In genomic region chr1:111851552-111851951, GRCh38 we compare ENCODE assay signal across 27 cellular contexts.
DNase-seq lines count a peak whose midpoint lies in the region; ATAC-seq, FAIRE-seq and TF ChIP-seq lines count a peak whose summit lies in the region.
"Had no signal": no experiment of that assay in that cellular context is flagged by ENCODE, and none has a peak within 500 bp of the region (broad histone marks: within the 10 kb centered on the region; RNA-seq: fewer than 3 reads in every experiment).

No MANE protein-coding gene starts in this region.

- H3K9ac ChIP-seq in neural progenitor cell, result no peak overlapping the region

- H3K27me3 ChIP-seq in bronchial epithelial cell (ENCODE audit: control insufficient read depth, insufficient read depth, low read length), result peaks cover 5% of the 10 kb centered on the region
- H3K27me3 ChIP-seq in neural progenitor cell, result no peaks in the 10 kb centered on the region
- H3K27me3 ChIP-seq in hepatocyte, result peaks cover 3% of the 10 kb centered on the region
- H3K27me3 ChIP-seq: adrenal gland, breast epithelium had no signal

- 44% methylated on average over 6 of the region's 6 CpGs for WGBS in hepatocyte (ENCODE audit: low lambda C conversion rate, missing lambda C conversion rate)

- H3K4me2 ChIP-seq in neural progenitor cell (no peak overlapping the region), hepatocyte (no peak overlapping the region)

- no peaks in the 10 kb centered on the region for H3K79me2 ChIP-seq in neural progenitor cell (ENCODE audit: low read depth)
- no peaks in the 10 kb centered on the region for H3K79me2 ChIP-seq in hepatocyte

- H3K36me3 ChIP-seq in bronchial epithelial cell (ENCODE audit: control insufficient read depth, insufficient read depth, low read length) (no peaks in the 10 kb centered on the region), neural progenitor cell (no peaks in the 10 kb centered on the region), hepatocyte (replicated peaks; ENCODE audit: insufficient read depth, low read depth) (no peaks in the 10 kb centered on the region)
- H3K36me3 ChIP-seq: adrenal gland, breast epithelium had no signal

- TF ChIP-seq CTCF in bronchial epithelial cell (IDR thresholded peaks at IDR 0.05; ENCODE audit: insufficient read depth, low read length, severe bottlenecking) (no peak), neural progenitor cell (IDR thresholded peaks at IDR 0.05) (no peak), hepatocyte (IDR thresholded peaks at IDR 0.05; ENCODE audit: poor library complexity) (no peak)

- no peak overlapping the region for H3K4me3 ChIP-seq in bronchial epithelial cell (ENCODE audit: low read depth, low read length)
- H3K4me3 ChIP-seq in neural progenitor cell, result no peak overlapping the region
- H3K4me3 ChIP-seq in hepatocyte, result no peak overlapping the region
- H3K4me3 ChIP-seq: adrenal gland, breast epithelium, K562, SK-N-MC had no signal

- H3K4me1 Mint-ChIP-seq in neural progenitor cell, result peaks cover 8% of the 10 kb centered on the region
- H3K4me1 Mint-ChIP-seq: activated CD4-positive, alpha-beta T cell treated with anti-CD3 and anti-CD28 coated beads, Interleukin-2, amount 10 ng/mL, durations not matched to agents 24 days and 14 days; stimulated activated naive B cell treated with anti-CD40 and anti-IgM and Interleukin-4, amounts not matched to agents 10 μg/mL and 1 μg/mL and 100 μg/mL, for 72 hours had no signal

- H3K4me3 Mint-ChIP-seq in neural progenitor cell, result no peak overlapping the region
- H3K4me3 Mint-ChIP-seq: activated CD4-positive, alpha-beta T cell treated with anti-CD3 and anti-CD28 coated beads, Interleukin-2, amount 10 ng/mL, durations not matched to agents 24 days and 14 days; activated T-cell treated with anti-CD3 and anti-CD28 coated beads, Interleukin-2, amount 50 U/mL, for 72 hours; CD8-positive, alpha-beta T cell; effector memory CD8-positive, alpha-beta T cell; stimulated activated naive B cell treated with anti-CD40 and anti-IgM and Interleukin-4, amounts not matched to agents 10 μg/mL and 1 μg/mL and 100 μg/mL, for 72 hours had no signal

- no peaks in the 10 kb centered on the region for H3F3A ChIP-seq in neural progenitor cell (ENCODE audit: low read depth)

- H3K27ac Mint-ChIP-seq in neural progenitor cell, result no peak overlapping the region
- H3K27ac Mint-ChIP-seq: activated CD4-positive, alpha-beta T cell treated with anti-CD3 and anti-CD28 coated beads, Interleukin-2, amount 10 ng/mL, durations not matched to agents 24 days and 14 days; activated T-cell treated with anti-CD3 and anti-CD28 coated beads, Interleukin-2, amount 50 U/mL, for 72 hours; CD8-positive, alpha-beta T cell; effector memory CD8-positive, alpha-beta T cell; stimulated activated naive B cell treated with anti-CD40 and anti-IgM and Interleukin-4, amounts not matched to agents 10 μg/mL and 1 μg/mL and 100 μg/mL, for 72 hours had no signal

- peak; percentile 27 for DNase-seq in NCI-H1436 (lab: John Stamatoyannopoulos, UW)
- DNase-seq in NCI-H1436 treated with DMSO at 0.1 percent for 48 hours (lab: John Stamatoyannopoulos, UW), result no peak
- peak; percentile 33 for DNase-seq in NCI-H1092 treated with DMSO at 0.1 percent for 48 hours (lab: John Stamatoyannopoulos, UW)
- DNase-seq in bronchial epithelial cell (ENCODE audit: low read depth), result peak; percentile 56
- DNase-seq in neural progenitor cell (ENCODE audit: low spot score), result peak; percentile 18
- DNase-seq in hepatocyte (ENCODE audit: low spot score), result no peak
- DNase-seq in activated CD4-positive, CD25-positive, alpha-beta regulatory T cell treated with anti-CD3 and anti-CD28 coated beads, Interleukin-2, amount 50 U/mL, for 72 hours, result no peak
- DNase-seq: activated CD4-positive, alpha-beta T cell treated with anti-CD3 and anti-CD28 coated beads, Interleukin-2, amount 10 ng/mL, durations not matched to agents 24 days and 14 days; activated naive CD4-positive, alpha-beta T cell treated with Interleukin-2 at 50 U/mL for 16 hours; activated T-cell treated with anti-CD3 and anti-CD28 coated beads, Interleukin-2, amount 50 U/mL, for 72 hours; adrenal gland; CD8-positive, alpha-beta T cell; effector memory CD8-positive, alpha-beta T cell; GF-D8; GOT3; kidney glomerular epithelial cell; MM.1S; NCI-H2029; stimulated activated CD4-positive, alpha-beta T cell treated with anti-CD3 and anti-CD28 coated beads, Interleukin-12 subunit alpha, Interleukin-12 subunit beta, amount 100 ng/mL, for 4 hours; stimulated activated CD4-positive, alpha-beta T cell treated with anti-CD3 and anti-CD28 coated beads, Interleukin-4, amount 100 ng/mL, for 24 hours; stimulated activated naive B cell treated with anti-CD40 and anti-IgM and Interleukin-4, amounts not matched to agents 10 μg/mL and 1 μg/mL and 100 μg/mL, for 72 hours; T-helper 2 cell had no signal

- H2AFZ ChIP-seq in neural progenitor cell (replicated peaks) (no peak overlapping the region), hepatocyte (no peak overlapping the region)

- no peaks in the 10 kb centered on the region for H3K9me2 ChIP-seq in hepatocyte (replicated peaks; ENCODE audit: insufficient read depth)

- H3K27me3 Mint-ChIP-seq in neural progenitor cell (ENCODE audit: insufficient read depth, low read depth), result peaks cover 15% of the 10 kb centered on the region

- H3K9me3 ChIP-seq in neural progenitor cell (ENCODE audit: low read depth) (no peaks in the 10 kb centered on the region), hepatocyte (ENCODE audit: low read depth) (no peaks in the 10 kb centered on the region)
- H3K9me3 ChIP-seq: adrenal gland, breast epithelium had no signal

- H3K36me3 Mint-ChIP-seq in neural progenitor cell, result no peaks in the 10 kb centered on the region
- H3K36me3 Mint-ChIP-seq: CD8-positive, alpha-beta T cell; stimulated activated naive B cell treated with anti-CD40 and anti-IgM and Interleukin-4, amounts not matched to agents 10 μg/mL and 1 μg/mL and 100 μg/mL, for 72 hours had no signal

- H3K9me3 Mint-ChIP-seq in neural progenitor cell, result no peaks in the 10 kb centered on the region
- H3K9me3 Mint-ChIP-seq: activated CD4-positive, alpha-beta T cell treated with anti-CD3 and anti-CD28 coated beads, Interleukin-2, amount 10 ng/mL, durations not matched to agents 24 days and 14 days; activated T-cell treated with anti-CD3 and anti-CD28 coated beads, Interleukin-2, amount 50 U/mL, for 72 hours; CD8-positive, alpha-beta T cell; effector memory CD8-positive, alpha-beta T cell; stimulated activated naive B cell treated with anti-CD40 and anti-IgM and Interleukin-4, amounts not matched to agents 10 μg/mL and 1 μg/mL and 100 μg/mL, for 72 hours had no signal

- H3K4me1 ChIP-seq in neural progenitor cell, result peaks cover 11% of the 10 kb centered on the region
- H3K4me1 ChIP-seq in hepatocyte (ENCODE audit: insufficient read depth), result no peaks in the 10 kb centered on the region
- H3K4me1 ChIP-seq: adrenal gland, breast epithelium had no signal

- ATAC-seq in HG03521 (IDR thresholded peaks at IDR 0.05; ENCODE audit: unreplicated experiment), result no peak
- ATAC-seq: activated T-cell treated with anti-CD3 and anti-CD28 coated beads, Interleukin-2, amount 50 U/mL, for 72 hours; CD8-positive, alpha-beta T cell; effector memory CD8-positive, alpha-beta T cell; K562; stimulated activated naive B cell treated with anti-CD40 and anti-IgM and Interleukin-4, amounts not matched to agents 10 μg/mL and 1 μg/mL and 100 μg/mL, for 72 hours had no signal

- no peak for FAIRE-seq in bronchial epithelial cell (lab: Jason Lieb, UNC)
- FAIRE-seq: colon, K562 had no signal

- H4K20me1 ChIP-seq in neural progenitor cell (ENCODE audit: low read depth) (no peaks in the 10 kb centered on the region), hepatocyte (ENCODE audit: insufficient read depth, poor library complexity, severe bottlenecking) (no peaks in the 10 kb centered on the region)

- H3K27ac ChIP-seq in neural progenitor cell (no peak overlapping the region), hepatocyte (no peak overlapping the region)
- H3K27ac ChIP-seq: adrenal gland, breast epithelium, SK-N-MC had no signal

Comparison
In these comparisons a context has a peak if more than half of its experiments do, and no peak if none do; other contexts are left out.
1. DNase-seq: peak in NCI-H1436 (single experiment), NCI-H1092 treated with DMSO at 0.1 percent for 48 hours (single experiment), bronchial epithelial cell (single experiment) and neural progenitor cell (single experiment); none in NCI-H1436 treated with DMSO at 0.1 percent for 48 hours (single experiment), hepatocyte (single experiment) and activated CD4-positive, CD25-positive, alpha-beta regulatory T cell treated with anti-CD3 and anti-CD28 coated beads, Interleukin-2, amount 50 U/mL, for 72 hours (single experiment).